In the genomic region with DNA sequence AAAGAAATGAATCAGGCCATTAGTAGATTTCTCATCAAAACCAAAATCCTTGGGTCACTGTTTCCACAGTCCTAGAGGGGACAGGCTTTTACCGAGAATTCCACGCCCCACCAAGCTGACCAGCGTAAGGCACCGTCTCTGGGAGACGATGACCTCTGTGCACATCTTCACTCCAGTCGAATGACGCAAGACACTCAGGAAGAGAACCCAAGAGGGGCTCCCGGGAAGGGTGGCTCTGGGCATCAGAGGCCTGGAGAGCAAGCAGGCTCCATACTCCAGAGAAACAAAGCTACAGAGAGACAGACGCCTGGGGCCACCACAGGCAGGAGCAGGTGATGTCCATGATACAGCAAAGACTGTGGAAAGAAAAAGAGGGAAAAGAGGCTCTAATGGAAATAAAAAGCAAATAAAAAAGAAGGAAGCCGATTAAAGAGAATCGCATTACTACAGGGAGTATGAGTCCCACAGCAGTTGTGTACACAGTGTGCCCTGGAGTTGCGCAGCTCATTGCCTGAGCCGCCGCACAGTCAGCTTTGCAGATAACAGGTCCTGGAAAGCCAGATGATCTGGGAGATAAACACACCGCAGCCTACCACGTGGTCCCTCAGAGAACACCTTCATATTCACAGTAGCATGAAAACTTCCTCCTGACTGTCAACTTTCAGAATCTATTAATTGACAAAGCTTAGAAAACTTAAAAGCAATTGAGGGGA, we compare ENCODE assay signal across 15 cellular contexts.
A peak's percentile ranks its signal among the peaks of the same experiment; 100 is the strongest.
DNase-seq lines count a peak whose midpoint lies in the region; ATAC-seq and TF ChIP-seq lines count a peak whose summit lies in the region.
"Had no signal": no experiment of that assay in that cellular context is flagged by ENCODE, and none has a peak within 500 bp of the region (broad histone marks: within the 10 kb centered on the region; RNA-seq: fewer than 3 reads in every experiment).

No MANE protein-coding gene starts in this region.

- intact Hi-C loops in ascending aorta (cut with DNase I), result no loop called here

- H3K27ac Mint-ChIP-seq in activated naive CD8-positive, alpha-beta T cell, result no peak overlapping the region
- H3K27ac Mint-ChIP-seq in activated naive CD8-positive, alpha-beta T cell treated with anti-CD3 and anti-CD28 coated beads for 36 hours, result no peak overlapping the region

- H3K36me3 Mint-ChIP-seq in activated naive CD8-positive, alpha-beta T cell, result no peaks in the 10 kb centered on the region
- no peaks in the 10 kb centered on the region for H3K36me3 Mint-ChIP-seq in activated naive CD8-positive, alpha-beta T cell treated with anti-CD3 and anti-CD28 coated beads for 36 hours

- H3K27me3 Mint-ChIP-seq in activated naive CD8-positive, alpha-beta T cell, result peaks cover 6% of the 10 kb centered on the region
- H3K27me3 Mint-ChIP-seq in activated naive CD8-positive, alpha-beta T cell treated with anti-CD3 and anti-CD28 coated beads for 36 hours, result peaks cover 11% of the 10 kb centered on the region

- no peak for TF ChIP-seq CTCF in foreskin keratinocyte (conservative IDR thresholded peaks at IDR 0.05)
- TF ChIP-seq CTCF in ascending aorta (IDR thresholded peaks at IDR 0.05), result no peak

- H3K27me3 ChIP-seq in endocrine pancreas (ENCODE audit: control insufficient read depth, insufficient read depth, low read length) (no peaks in the 10 kb centered on the region), foreskin keratinocyte (no peaks in the 10 kb centered on the region), ascending aorta (no peaks in the 10 kb centered on the region)
- H3K27me3 ChIP-seq: gastrocnemius medialis, Peyer's patch, testis had no signal

- H3K4me3 Mint-ChIP-seq in activated naive CD8-positive, alpha-beta T cell, result peak overlapping the region; percentile 50
- H3K4me3 Mint-ChIP-seq in activated naive CD8-positive, alpha-beta T cell treated with anti-CD3 and anti-CD28 coated beads for 36 hours, result no peak overlapping the region

- H3K9ac ChIP-seq in endocrine pancreas (ENCODE audit: control insufficient read depth, insufficient read depth, low read length), result no peak overlapping the region

- H3K4me1 ChIP-seq in endocrine pancreas (ENCODE audit: control insufficient read depth, insufficient read depth, low read length) (no peaks in the 10 kb centered on the region), foreskin keratinocyte (no peaks in the 10 kb centered on the region), ascending aorta (no peaks in the 10 kb centered on the region)
- H3K4me1 ChIP-seq: gastrocnemius medialis, Peyer's patch, testis had no signal

- H3K4me1 Mint-ChIP-seq in activated naive CD8-positive, alpha-beta T cell (ENCODE audit: low read depth), result peaks cover 17% of the 10 kb centered on the region
- H3K4me1 Mint-ChIP-seq in activated naive CD8-positive, alpha-beta T cell treated with anti-CD3 and anti-CD28 coated beads for 36 hours, result peaks cover 8% of the 10 kb centered on the region

- no peak for DNase-seq in activated naive CD8-positive, alpha-beta T cell treated with anti-CD3 and anti-CD28 coated beads for 36 hours
- peak; percentile 44 for DNase-seq in NCI-H2196 (lab: John Stamatoyannopoulos, UW; ENCODE audit: unreplicated experiment)
- peak; percentile 65 for DNase-seq in ureter (ENCODE audit: low spot score)
- DNase-seq in DMS53 (lab: John Stamatoyannopoulos, UW), result no peak
- no peak for DNase-seq in foreskin keratinocyte
- no peak for DNase-seq in ascending aorta (ENCODE audit: low spot score in 2 of 2)
- DNase-seq: activated CD4-positive, alpha-beta T cell treated with anti-CD3 and anti-CD28 coated beads, Interleukin-2, amount 50 U/mL, for 48 hours; DMS 273 treated with DMSO at 0.1 percent for 48 hours; gastrocnemius medialis; NCI-H226; Peyer's patch; posterior cingulate gyrus; testis had no signal

- H3K9me3 Mint-ChIP-seq in activated naive CD8-positive, alpha-beta T cell (ENCODE audit: low read depth), result no peaks in the 10 kb centered on the region
- no peaks in the 10 kb centered on the region for H3K9me3 Mint-ChIP-seq in activated naive CD8-positive, alpha-beta T cell treated with anti-CD3 and anti-CD28 coated beads for 36 hours

- H3K4me3 ChIP-seq in endocrine pancreas (ENCODE audit: control insufficient read depth, insufficient read depth, low read length), result peak overlapping the region; percentile 9
- no peak overlapping the region for H3K4me3 ChIP-seq in ascending aorta
- H3K4me3 ChIP-seq: gastrocnemius medialis, Peyer's patch, testis had no signal

- H3K27ac ChIP-seq in foreskin keratinocyte (no peak overlapping the region), ascending aorta (no peak overlapping the region)
- H3K27ac ChIP-seq: gastrocnemius medialis, Peyer's patch, testis had no signal

- no peaks in the 10 kb centered on the region for H3K36me3 ChIP-seq in endocrine pancreas (ENCODE audit: control insufficient read depth, insufficient read depth, low read length)
- no peaks in the 10 kb centered on the region for H3K36me3 ChIP-seq in ascending aorta
- H3K36me3 ChIP-seq: gastrocnemius medialis, Peyer's patch had no signal

- H3K9me3 ChIP-seq in endocrine pancreas (ENCODE audit: control insufficient read depth, low read length) (no peaks in the 10 kb centered on the region), ascending aorta (no peaks in the 10 kb centered on the region)
- H3K9me3 ChIP-seq: gastrocnemius medialis, testis had no signal

- no peak for ATAC-seq in foreskin keratinocyte
- ATAC-seq: gastrocnemius medialis had no signal

Comparison
In these comparisons a context has a peak if more than half of its experiments do, and no peak if none do; other contexts are left out.
1. DNase-seq: peak in NCI-H2196 (single experiment) and ureter (single experiment); none in activated naive CD8-positive, alpha-beta T cell treated with anti-CD3 and anti-CD28 coated beads for 36 hours (single experiment), DMS53 (single experiment), foreskin keratinocyte (0 of 2) and ascending aorta (0 of 2).